ENCODE assay signal across 1 cellular context in the genomic region with DNA sequence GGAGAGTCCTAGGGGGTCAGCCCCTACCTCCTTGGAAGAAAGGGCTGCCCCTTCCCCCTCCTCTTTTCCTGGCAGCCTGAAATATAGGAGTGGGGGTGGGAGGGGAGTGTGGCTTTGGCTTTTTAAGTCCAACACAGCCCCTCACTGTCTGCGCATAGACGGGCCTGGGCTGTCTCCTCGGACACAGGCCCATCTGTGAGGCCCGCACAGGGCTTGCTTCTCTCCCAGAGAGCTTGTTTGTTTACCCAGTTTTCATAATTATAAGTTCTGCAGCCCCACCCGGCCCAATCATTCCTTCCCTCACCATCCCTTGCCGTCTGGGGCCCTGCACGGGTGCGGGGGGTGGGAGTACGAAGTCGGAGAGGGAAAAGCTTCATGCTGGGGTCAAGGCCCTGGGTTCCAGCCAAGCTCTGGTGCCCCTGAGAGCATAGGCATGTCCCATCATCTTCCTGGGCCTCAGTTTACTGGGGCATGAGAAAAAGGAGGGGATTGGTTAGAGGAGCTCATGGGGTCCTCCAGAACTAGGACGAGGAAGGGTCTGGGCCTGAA.
TF ChIP-seq lines count a peak whose summit lies in the region.

No MANE protein-coding gene starts in this region.

TF ChIP-seq in endothelial cell of umbilical vein, 7 proteins besides CTCF, POLR2A, EP300 and RAD21 (continued from another document):
- TF ChIP-seq JUN (IDR thresholded peaks at IDR 0.05; ENCODE audit: borderline replicate concordance, insufficient read depth, insufficient read length, low read depth) = no peak
- no peak for TF ChIP-seq POLR2AphosphoS5 (IDR thresholded peaks at IDR 0.05; ENCODE audit: insufficient read depth, low read depth, low read length)
- no peak for TF ChIP-seq GATA2 (IDR thresholded peaks at IDR 0.05; ENCODE audit: insufficient read depth, insufficient read length, low read depth, low read length)
- TF ChIP-seq MYC (IDR thresholded peaks at IDR 0.05; ENCODE audit: low read depth, low read length) = no peak
- TF ChIP-seq, protein P1, sequence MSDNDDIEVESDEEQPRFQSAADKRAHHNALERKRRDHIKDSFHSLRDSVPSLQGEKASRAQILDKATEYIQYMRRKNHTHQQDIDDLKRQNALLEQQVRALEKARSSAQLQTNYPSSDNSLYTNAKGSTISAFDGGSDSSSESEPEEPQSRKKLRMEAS (IDR thresholded peaks at IDR 0.05; ENCODE audit: insufficient read depth, insufficient read length) = no peak
